In the genomic region with DNA sequence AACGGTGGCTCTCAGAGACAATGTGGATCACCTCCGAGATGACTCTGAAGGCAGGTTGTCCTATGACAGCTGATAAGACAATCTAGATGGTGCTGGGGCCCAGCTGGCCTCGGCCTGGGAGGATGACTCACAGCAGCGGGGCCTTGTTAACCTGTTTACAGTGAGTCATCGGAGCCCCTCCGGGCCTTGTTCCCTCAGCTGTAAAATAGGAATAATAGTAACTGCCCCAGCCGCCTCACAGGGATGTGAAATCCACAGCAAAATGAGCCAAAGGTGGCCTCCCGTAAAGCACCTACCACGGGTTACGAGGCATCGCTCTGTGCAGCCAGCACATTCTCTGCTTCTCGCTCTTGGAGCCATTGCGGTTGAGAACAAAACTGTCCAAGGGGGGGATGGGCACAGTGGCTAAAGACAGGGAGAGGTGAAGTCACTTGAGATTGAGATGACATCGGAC, we compare ENCODE assay signal across 13 cellular contexts.
DNase-seq lines count a peak whose midpoint lies in the region; ATAC-seq and TF ChIP-seq lines count a peak whose summit lies in the region.
"Had no signal": no experiment of that assay in that cellular context is flagged by ENCODE, and none has a peak within 500 bp of the region (broad histone marks: within the 10 kb centered on the region; RNA-seq: fewer than 3 reads in every experiment).

No MANE protein-coding gene starts in this region.

- no peak overlapping the region for H2AFZ ChIP-seq in IMR-90 (replicated peaks; ENCODE audit: low read length, poor library complexity)

- H2BK20ac ChIP-seq in IMR-90 (ENCODE audit: low read depth, low read length) = no peak overlapping the region

- no peak overlapping the region for H2BK15ac ChIP-seq in IMR-90 (ENCODE audit: low read depth, low read length)

- H3K79me1 ChIP-seq in IMR-90 (ENCODE audit: low read depth in 1 of 2, low read length in 2 of 2) = no peaks in the 10 kb centered on the region

- peak; percentile 68; the same call in 1 of the 2 replicates for ATAC-seq in IMR-90 (ENCODE audit: low read depth)
- ATAC-seq: CD8-positive, alpha-beta T cell; effector memory CD8-positive, alpha-beta T cell had no signal

- no peak overlapping the region for H4K91ac ChIP-seq in IMR-90 (ENCODE audit: insufficient read depth, low read depth, low read length)

- BruUV-seq in IMR-90 (replicated peaks; lab: Mats Ljungman, UMichigan) = no TSS peak

- H4K8ac ChIP-seq in IMR-90 (ENCODE audit: low read depth in 2 of 2, low read length in 2 of 2) = no peak overlapping the region

- TF ChIP-seq RAD21 in IMR-90 (IDR thresholded peaks at IDR 0.05; ENCODE audit: low read length) = no peak

- H3K4me3 ChIP-seq in IMR-90 (ENCODE audit: insufficient read depth, low read depth, low read length) = no peak overlapping the region
- H3K4me3 ChIP-seq in adrenal gland = no peak overlapping the region
- H3K4me3 ChIP-seq in uterus = no peak overlapping the region
- H3K4me3 ChIP-seq: suprapubic skin had no signal

- no peak overlapping the region for H2AK5ac ChIP-seq in IMR-90 (ENCODE audit: low read depth, low read length)

- WGBS in IMR-90 (ENCODE audit: extremely low coverage in 2 of 2, insufficient read length in 1 of 2), 2 experiments = 72% methylated on average over 11 of the region's 14 CpGs; no CpG with 5 or more reads in 1 of the 2 experiments
- WGBS in adrenal gland, 4 donors = 64 to 91% (median 66%) methylated on average over 6 to 14 of the region's 14 CpGs

- H3K4me2 ChIP-seq in IMR-90 (ENCODE audit: low read depth, low read length) = no peak overlapping the region

- TF ChIP-seq POLR2A in IMR-90 (IDR thresholded peaks at IDR 0.05; ENCODE audit: low read depth, low read length) = no peak
- TF ChIP-seq POLR2A in adrenal gland (IDR thresholded peaks at IDR 0.05) = no peak
- no peak for TF ChIP-seq POLR2A in uterus (IDR thresholded peaks at IDR 0.05)

- no peak overlapping the region for H3K4ac ChIP-seq in IMR-90 (ENCODE audit: low read depth, low read length)

- no peak overlapping the region for H2BK120ac ChIP-seq in IMR-90 (ENCODE audit: low read depth, low read length)

- H3K27me3 ChIP-seq in IMR-90 (ENCODE audit: control insufficient read depth, insufficient read depth, low read length) (no peaks in the 10 kb centered on the region), adrenal gland (no peaks in the 10 kb centered on the region), uterus (no peaks in the 10 kb centered on the region)

- H4K20me1 ChIP-seq in IMR-90 (ENCODE audit: insufficient read depth, low read length) = no peaks in the 10 kb centered on the region

- H4K5ac ChIP-seq in IMR-90 (ENCODE audit: low read depth, low read length) = no peak overlapping the region

- no peak overlapping the region for H2BK5ac ChIP-seq in IMR-90 (ENCODE audit: low read depth, low read length, poor library complexity, severe bottlenecking)

- in situ Hi-C loops in IMR-90 (cut with MboI; ENCODE audit: low sequenced_read_pairs) = no loop called here

- CTCF ChIA-PET in IMR-90 (lab: Yijun Ruan, JAX) = no interaction called here

- no peaks in the 10 kb centered on the region for H3K9me1 ChIP-seq in IMR-90 (ENCODE audit: insufficient read depth, low read length)

- H3K23ac ChIP-seq in IMR-90 (ENCODE audit: low read depth, low read length) = no peak overlapping the region

- no peak overlapping the region for H3K9ac ChIP-seq in IMR-90 (ENCODE audit: low read depth, low read length)

- intact Hi-C loops in IMR-90 (cut with micrococcal nuclease) = no loop called here
- intact Hi-C loops in adrenal gland (cut with DNase I) = no loop called here
- intact Hi-C loops in uterus (cut with DNase I; ENCODE audit: low total_unique reads) = no loop called here

- POLR2A ChIA-PET in IMR-90 (lab: Charles Lee; ENCODE audit: unreplicated experiment) = no interaction called here

- H2AK9ac ChIP-seq in IMR-90 (replicated peaks; ENCODE audit: low read depth, low read length, poor library complexity) = no peak overlapping the region

- H3K27ac ChIP-seq in IMR-90 (ENCODE audit: insufficient read depth, low read length) (no peak overlapping the region), adrenal gland (no peak overlapping the region), uterus (no peak overlapping the region)
- H3K27ac ChIP-seq: suprapubic skin had no signal

- no peak overlapping the region for H3K56ac ChIP-seq in IMR-90 (ENCODE audit: extremely low read depth, insufficient read depth, low read length)

- no peak overlapping the region for H3K18ac ChIP-seq in IMR-90 (ENCODE audit: low read depth, low read length)

- no peak for TF ChIP-seq CTCF in IMR-90 (conservative IDR thresholded peaks at IDR 0.05; ENCODE audit: low read depth, low read length)
- no peak for TF ChIP-seq CTCF in adrenal gland (IDR thresholded peaks at IDR 0.05)
- TF ChIP-seq CTCF in uterus (IDR thresholded peaks at IDR 0.05) = no peak

- dilution Hi-C loops in IMR-90 (cut with HindIII; ENCODE audit: low sequenced_read_pairs, unreplicated experiment) = no loop called here

- H3K14ac ChIP-seq in IMR-90 (replicated peaks; ENCODE audit: low read depth, low read length) = no peak overlapping the region

- H3K36me3 ChIP-seq in IMR-90 (ENCODE audit: control insufficient read depth, insufficient read depth, low read length) (no peaks in the 10 kb centered on the region), adrenal gland (replicated peaks in 1 of 2) (no peaks in the 10 kb centered on the region), uterus (no peaks in the 10 kb centered on the region)
- H3K36me3 ChIP-seq: suprapubic skin had no signal

- H3K9me3 ChIP-seq in IMR-90 (ENCODE audit: control insufficient read depth, insufficient read depth, low read length) (no peaks in the 10 kb centered on the region), adrenal gland (replicated peaks in 1 of 3) (no peaks in the 10 kb centered on the region), uterus (no peaks in the 10 kb centered on the region)
- H3K9me3 ChIP-seq: suprapubic skin had no signal

- H3K4me1 ChIP-seq in IMR-90 (ENCODE audit: control insufficient read depth, insufficient read depth, low read length) (no peaks in the 10 kb centered on the region), adrenal gland (replicated peaks in 1 of 2) (no peaks in the 10 kb centered on the region), uterus (no peaks in the 10 kb centered on the region)
- H3K4me1 ChIP-seq: suprapubic skin had no signal

- DNase-seq in DMS53 (lab: John Stamatoyannopoulos, UW) = peak; percentile 80
- DNase-seq in IMR-90 = peak; percentile 55
- peak in 6 of 7 donors; percentile 25 to 58 (median 46) for DNase-seq in adrenal gland
- DNase-seq in left kidney (ENCODE audit: low read depth, low spot score) = peak; percentile 32
- no peak for DNase-seq in uterus
- no peak for DNase-seq in MV-4-11 (lab: John Stamatoyannopoulos, UW)
- DNase-seq in pons (ENCODE audit: low spot score) = no peak
- DNase-seq in activated CD4-positive, CD25-positive, alpha-beta regulatory T cell (lab: John Stamatoyannopoulos, UW) = no peak
- DNase-seq: activated CD4-positive, alpha-beta T cell treated with anti-CD3 and anti-CD28 coated beads for 1 hour; activated naive CD4-positive, alpha-beta T cell treated with anti-CD3 and anti-CD28 coated beads, Interleukin-2, amount 10 ng/mL, durations not matched to agents 7 days and 5 days; CD8-positive, alpha-beta T cell; effector memory CD8-positive, alpha-beta T cell had no signal

TF ChIP-seq in IMR-90, 13 proteins besides CTCF, POLR2A, EP300 and RAD21:
- peak; percentile 69; the same call in 1 of the 2 replicates for TF ChIP-seq FOS (IDR thresholded peaks at IDR 0.05; ENCODE audit: low read depth, low read length)
- no peak for TF ChIP-seq RCOR1 (IDR thresholded peaks at IDR 0.05; ENCODE audit: insufficient replicate concordance, low read length)

Comparison
In these comparisons a context has a peak if more than half of its experiments do, and no peak if none do; other contexts are left out.
1. DNase-seq: peak in DMS53 (single experiment), IMR-90 (single experiment), adrenal gland (6 of 7) and left kidney (single experiment); none in uterus (0 of 2), MV-4-11 (single experiment), pons (single experiment) and activated CD4-positive, CD25-positive, alpha-beta regulatory T cell (0 of 4).